Comparison of ENCODE assay signal across 25 cellular contexts in genomic region chr18:9343577-9343976, GRCh38.
"Had no signal": no experiment of that assay in that cellular context is flagged by ENCODE, and none has a peak within 500 bp of the region (broad histone marks: within the 10 kb centered on the region; RNA-seq: fewer than 3 reads in every experiment).

No MANE protein-coding gene starts in this region.

- H3K27ac ChIP-seq: neural progenitor cell, ovary, parathyroid adenoma, psoas muscle, right lobe of liver, sigmoid colon, stomach, thoracic aorta, thyroid gland, tibial nerve, upper lobe of left lung, vagina had no signal

- H3K27me3 ChIP-seq: neural progenitor cell, ovary, right lobe of liver, sigmoid colon, stomach, thyroid gland, tibial nerve, upper lobe of left lung, vagina had no signal

- H3K36me3 ChIP-seq: ovary, right lobe of liver, thyroid gland had no signal

- H3K4me3 ChIP-seq: neural progenitor cell, ovary, psoas muscle, right lobe of liver, sigmoid colon, stomach, thoracic aorta, thyroid gland, tibial nerve, upper lobe of left lung, vagina had no signal

- H3K9ac ChIP-seq: neural progenitor cell, parathyroid adenoma had no signal

- H3K9me3 ChIP-seq: ovary, psoas muscle, right lobe of liver, sigmoid colon, stomach, thoracic aorta, thyroid gland, tibial nerve, upper lobe of left lung, vagina had no signal

- DNase-seq: natural killer cell; occipital lobe; ovary; posterior cingulate gyrus; psoas muscle; right cardiac atrium; right lobe of liver; sigmoid colon; small intestine; stimulated activated CD4-positive, alpha-beta T cell treated with anti-CD3 and anti-CD28 coated beads, Interleukin-15, amount 100 ng/mL, for 24 hours; stimulated activated CD4-positive, alpha-beta T cell treated with anti-CD3 and anti-CD28 coated beads, Interleukin-2, amount 100 ng/mL, for 24 hours; stimulated activated CD4-positive, alpha-beta T cell treated with anti-CD3 and anti-CD28 coated beads, Interleukin-2, amount 100 ng/mL, for 48 hours; stimulated activated CD4-positive, alpha-beta T cell treated with anti-CD3 and anti-CD28 coated beads, Interleukin-4, amount 100 ng/mL, for 24 hours; stimulated activated naive B cell treated with anti-CD40 and anti-IgM and Interleukin-4, amounts not matched to agents 10 μg/mL and 1 μg/mL and 100 μg/mL, for 72 hours; stimulated activated naive CD4-positive, alpha-beta T cell treated with Interleukin-2 at 50 U/mL for 16 hours; stomach; thyroid gland; trophoblast cell; upper lobe of left lung had no signal

- FAIRE-seq: small intestine had no signal

- ATAC-seq: natural killer cell; psoas muscle; right cardiac atrium; right lobe of liver; stimulated activated effector memory CD8-positive, alpha-beta T cell treated with anti-CD3 and anti-CD28 coated beads, Interleukin-12 subunit alpha, Interleukin-12 subunit beta, amount 100 ng/mL, for 72 hours; stimulated activated naive B cell treated with anti-CD40 and anti-IgM and Interleukin-4, amounts not matched to agents 10 μg/mL and 1 μg/mL and 100 μg/mL, for 72 hours had no signal

- H2AFZ ChIP-seq: neural progenitor cell, parathyroid adenoma had no signal

- H3K4me1 ChIP-seq: neural progenitor cell, parathyroid adenoma, psoas muscle, right lobe of liver had no signal

- H3K4me2 ChIP-seq: neural progenitor cell had no signal
